ENCODE assay signal across 3 cellular contexts in the genomic region with DNA sequence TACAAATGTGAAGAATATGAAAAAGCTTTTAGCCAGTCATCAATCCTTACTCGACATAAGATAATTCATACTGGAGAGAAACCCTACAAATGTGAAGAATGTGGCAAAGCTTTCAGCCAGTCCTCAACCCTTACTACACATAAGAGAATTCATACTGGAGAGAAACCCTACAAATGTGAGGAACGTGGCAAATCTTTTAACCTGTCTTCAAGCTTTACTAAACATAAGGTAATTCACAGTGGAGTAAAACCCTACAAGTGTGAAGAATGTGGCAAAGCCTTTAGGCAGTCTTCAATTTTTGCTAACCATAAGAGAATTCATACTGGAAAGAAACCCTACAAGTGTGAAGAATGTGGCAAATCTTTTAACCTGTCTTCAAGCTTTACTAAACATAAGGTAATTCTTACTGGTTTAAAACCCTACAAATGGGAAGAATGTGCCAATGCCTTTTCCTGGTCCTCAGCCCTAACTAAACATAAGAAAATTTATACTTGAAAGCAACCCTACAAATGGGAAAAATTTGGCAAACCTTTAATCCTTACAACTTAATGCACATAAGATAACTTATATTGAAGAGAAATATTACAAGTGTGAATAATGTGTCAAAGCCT.
TF ChIP-seq lines count a peak whose summit lies in the region.

No MANE protein-coding gene starts in this region.

TF ChIP-seq in HCT116, 20 proteins besides CTCF, POLR2A, EP300 and RAD21:
- TF ChIP-seq ZNF274 (IDR thresholded peaks at IDR 0.05; ENCODE audit: low read depth, low read length), result peak; percentile 65
- no peak for TF ChIP-seq ZFX (IDR thresholded peaks at IDR 0.05)
- no peak for TF ChIP-seq EZH2phosphoT487 (IDR thresholded peaks at IDR 0.05; ENCODE audit: borderline replicate concordance)
- no peak for TF ChIP-seq FOSL1 (IDR thresholded peaks at IDR 0.05; ENCODE audit: low read depth)
TF ChIP-seq in HCT116: peak in this region for 1.

TF ChIP-seq in GM12878, 131 proteins besides CTCF, POLR2A, EP300 and RAD21:
- TF ChIP-seq ZNF274 (IDR thresholded peaks at IDR 0.05; ENCODE audit: insufficient read depth, insufficient read length) (peak; percentile 35), CHD4 (IDR thresholded peaks at IDR 0.05) (no peak)
- TF ChIP-seq, protein P1, sequence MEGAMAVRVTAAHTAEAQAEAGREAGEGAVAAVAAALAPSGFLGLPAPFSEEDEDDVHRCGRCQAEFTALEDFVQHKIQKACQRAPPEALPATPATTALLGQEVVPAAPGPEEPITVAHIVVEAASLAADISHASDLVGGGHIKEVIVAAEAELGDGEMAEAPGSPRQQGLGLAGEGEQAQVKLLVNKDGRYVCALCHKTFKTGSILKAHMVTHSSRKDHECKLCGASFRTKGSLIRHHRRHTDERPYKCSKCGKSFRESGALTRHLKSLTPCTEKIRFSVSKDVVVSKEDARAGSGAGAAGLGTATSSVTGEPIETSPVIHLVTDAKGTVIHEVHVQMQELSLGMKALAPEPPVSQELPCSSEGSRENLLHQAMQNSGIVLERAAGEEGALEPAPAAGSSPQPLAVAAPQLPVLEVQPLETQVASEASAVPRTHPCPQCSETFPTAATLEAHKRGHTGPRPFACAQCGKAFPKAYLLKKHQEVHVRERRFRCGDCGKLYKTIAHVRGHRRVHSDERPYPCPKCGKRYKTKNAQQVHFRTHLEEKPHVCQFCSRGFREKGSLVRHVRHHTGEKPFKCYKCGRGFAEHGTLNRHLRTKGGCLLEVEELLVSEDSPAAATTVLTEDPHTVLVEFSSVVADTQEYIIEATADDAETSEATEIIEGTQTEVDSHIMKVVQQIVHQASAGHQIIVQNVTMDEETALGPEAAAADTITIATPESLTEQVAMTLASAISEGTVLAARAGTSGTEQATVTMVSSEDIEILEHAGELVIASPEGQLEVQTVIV (IDR thresholded peaks at IDR 0.05; ENCODE audit: borderline replicate concordance, partially characterized antibody), result no peak
TF ChIP-seq in GM12878: peak in this region for 1.

TF ChIP-seq in H1, 55 proteins besides CTCF, POLR2A, EP300 and RAD21:
- TF ChIP-seq ZNF274 (IDR thresholded peaks at IDR 0.05; ENCODE audit: borderline replicate concordance, extremely low read depth, low read length) (peak; percentile 88), BRCA1 (IDR thresholded peaks at IDR 0.05; ENCODE audit: low read depth, low read length) (no peak)
TF ChIP-seq in H1: peak in this region for 1.
